In the genomic region with DNA sequence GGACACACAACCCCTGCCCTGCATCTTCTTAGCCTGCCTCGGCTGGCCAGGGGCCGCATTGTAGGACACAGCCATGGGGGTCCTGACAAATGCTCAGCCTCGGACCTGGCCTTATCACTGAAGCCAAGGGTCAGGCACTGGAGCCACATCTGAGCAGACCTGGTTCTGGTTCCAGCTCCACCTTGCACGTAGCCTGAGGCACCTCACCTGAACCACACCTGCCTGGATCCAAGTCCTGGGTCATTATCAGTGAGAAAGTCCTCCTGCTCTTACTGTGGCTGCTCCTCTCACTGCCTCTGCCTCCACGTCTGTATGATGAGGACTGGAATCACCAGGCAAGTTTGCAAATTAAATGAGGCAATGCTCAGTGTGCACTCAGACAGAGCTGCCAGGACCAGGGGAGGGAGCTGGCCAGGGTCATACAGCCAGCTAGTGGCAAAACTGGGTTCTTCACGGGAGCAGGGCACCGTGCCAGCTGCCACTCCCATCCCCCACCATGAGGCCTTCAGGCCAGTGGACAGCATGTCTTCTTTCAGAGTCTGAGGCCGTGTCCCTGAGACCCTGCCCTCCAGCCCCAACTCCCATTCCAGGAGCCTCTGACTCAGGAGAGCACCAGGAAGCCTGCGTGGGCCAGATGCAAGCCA, we compare ENCODE assay signal across 12 cellular contexts. TPM values are rescaled to one million over a fixed set of nuclear protein-coding genes. Genes with fewer than 3 reads are reported as not detected.
DNase-seq lines count a peak whose midpoint lies in the region; ATAC-seq and TF ChIP-seq lines count a peak whose summit lies in the region.
"Had no signal": no experiment of that assay in that cellular context is flagged by ENCODE, and none has a peak within 500 bp of the region (broad histone marks: within the 10 kb centered on the region; RNA-seq: fewer than 3 reads in every experiment).

No MANE protein-coding gene starts in this region.

- peak overlapping the region; percentile 71 for H3K27ac Mint-ChIP-seq in neural crest cell (ENCODE audit: unreplicated experiment)
- H3K27ac Mint-ChIP-seq: activated CD8-positive, alpha-beta T cell treated with anti-CD3 and anti-CD28 coated beads for 36 hours; HFFc6 had no signal

- no peaks in the 10 kb centered on the region for H3K27me3 Mint-ChIP-seq in neural crest cell (ENCODE audit: low read depth)
- H3K27me3 Mint-ChIP-seq: activated CD8-positive, alpha-beta T cell treated with anti-CD3 and anti-CD28 coated beads for 36 hours had no signal

- ATAC-seq in GM18861 (IDR thresholded peaks at IDR 0.05; ENCODE audit: unreplicated experiment) (no peak), HG03097 (IDR thresholded peaks at IDR 0.05; ENCODE audit: low FRiP score, unreplicated experiment) (no peak)
- ATAC-seq: activated CD8-positive, alpha-beta T cell treated with anti-CD3 and anti-CD28 coated beads for 36 hours; GM12878 had no signal

- H3K4me1 Mint-ChIP-seq in neural crest cell, result peaks cover 10% of the 10 kb centered on the region

- no peak for TF ChIP-seq CTCF in neural crest cell (conservative IDR thresholded peaks at IDR 0.05)

- H3K4me3 Mint-ChIP-seq in neural crest cell, result no peak overlapping the region
- H3K4me3 Mint-ChIP-seq: activated CD8-positive, alpha-beta T cell treated with anti-CD3 and anti-CD28 coated beads for 36 hours; HFFc6 had no signal

- DNase-seq in EH (ENCODE audit: low read depth) (peak; percentile 32), NCI-H69 (lab: John Stamatoyannopoulos, UW) (peak; percentile 66), fibroblast of gingiva (ENCODE audit: low read depth) (peak; percentile 49), neural crest cell (ENCODE audit: low read depth, low spot score) (no peak), hippocampal formation (lab: John Stamatoyannopoulos, UW) (no peak)
- DNase-seq in activated CD4-positive, CD25-positive, alpha-beta regulatory T cell treated with anti-CD3 and anti-CD28 coated beads, Interleukin-2, amount 50 U/mL, for 72 hours, result no peak
- DNase-seq: activated CD8-positive, alpha-beta T cell treated with anti-CD3 and anti-CD28 coated beads for 36 hours; activated naive CD4-positive, alpha-beta T cell; HFFc6 had no signal

- H3K9me3 Mint-ChIP-seq in neural crest cell, result no peaks in the 10 kb centered on the region
- H3K9me3 Mint-ChIP-seq: activated CD8-positive, alpha-beta T cell treated with anti-CD3 and anti-CD28 coated beads for 36 hours; HFFc6 had no signal

- no peaks in the 10 kb centered on the region for H3K36me3 Mint-ChIP-seq in neural crest cell (ENCODE audit: low read depth)

RNA-seq across cellular contexts. Expression of a gene that starts 40.2 kb away (rescaled TPM):
- total RNA-seq in neural crest cell, result 62.9 and 65.5 TPM in 2 replicates

RNA-seq across cellular contexts. Expression of a gene that starts 40.3 kb away (rescaled TPM):
- total RNA-seq in neural crest cell, result 47.0 and 51.2 TPM in 2 replicates

Comparison
In these comparisons a context has a peak if more than half of its experiments do, and no peak if none do; other contexts are left out.
1. DNase-seq: peak in EH (single experiment), NCI-H69 (single experiment) and fibroblast of gingiva (single experiment); none in neural crest cell (single experiment), activated CD4-positive, CD25-positive, alpha-beta regulatory T cell treated with anti-CD3 and anti-CD28 coated beads, Interleukin-2, amount 50 U/mL, for 72 hours (single experiment) and hippocampal formation (0 of 2).